17 cellular contexts compared by ENCODE assay signal in genomic region chr10:79262959-79263746, GRCh38.
A peak's percentile ranks its signal among the peaks of the same experiment; 100 is the strongest.
DNase-seq lines count a peak whose midpoint lies in the region; ATAC-seq and TF ChIP-seq lines count a peak whose summit lies in the region.
"Had no signal": no experiment of that assay in that cellular context is flagged by ENCODE, and none has a peak within 500 bp of the region (broad histone marks: within the 10 kb centered on the region; RNA-seq: fewer than 3 reads in every experiment).

No MANE protein-coding gene starts in this region.

- 88 to 89% methylated on average over 18 of the region's 18 CpGs for WGBS in sigmoid colon, 2 donors

- intact Hi-C loops in sigmoid colon (cut with DNase I), result no loop called here

- DNase-seq in endothelial cell (ENCODE audit: low spot score), result no peak
- DNase-seq in sigmoid colon, result no peak
- DNase-seq in NCI-H128 (lab: John Stamatoyannopoulos, UW; ENCODE audit: unreplicated experiment), result no peak
- no peak for DNase-seq in activated CD4-positive, alpha-beta T cell treated with anti-CD3 and anti-CD28 coated beads, Interleukin-2, amount 50 U/mL, for 4 hours
- DNase-seq: activated CD4-positive, alpha-beta T cell treated with anti-CD3 and anti-CD28 coated beads for 1 hour; Calu3; heart right ventricle; naive thymus-derived CD4-positive, alpha-beta T cell; NCI-H1105 treated with DMSO at 0.1 percent for 48 hours; stimulated activated CD4-positive, alpha-beta T cell treated with anti-CD3 and anti-CD28 coated beads, Interleukin-12 subunit alpha, Interleukin-12 subunit beta, amount 100 ng/mL, for 4 hours; stimulated activated CD8-positive, alpha-beta memory T cell treated with anti-CD3 and anti-CD28 coated beads, Interleukin-4, amount 100 ng/mL, for 48 hours; T1000 had no signal

- H3K27ac Mint-ChIP-seq in IgD-negative memory B cell (peak overlapping the region in 2 of 3 donors; percentile 73 to 77), endothelial cell (ENCODE audit: unreplicated experiment) (peak overlapping the region; percentile 30)
- H3K27ac Mint-ChIP-seq: activated naive CD4-positive, alpha-beta T cell treated with anti-CD3 and anti-CD28 coated beads, Interleukin-2, amount 50 U/mL, for 24 hours had no signal

- H3K27ac ChIP-seq in C4-2B, result peak overlapping the region; percentile 72
- peak overlapping the region in 3 of 4 donors; percentile 87 to 96 (median 94) for H3K27ac ChIP-seq in sigmoid colon

- H3K9me3 ChIP-seq in sigmoid colon, result no peaks in the 10 kb centered on the region
- H3K9me3 ChIP-seq: heart right ventricle had no signal

- peaks cover 0 to 100% (median 99%) of the 10 kb centered on the region in 4 donors for H3K4me1 ChIP-seq in sigmoid colon

- H3K4me1 Mint-ChIP-seq in IgD-negative memory B cell (peaks cover 67 to 80% (median 77%) of the 10 kb centered on the region in 3 donors), endothelial cell (ENCODE audit: unreplicated experiment) (peaks cover 48% of the 10 kb centered on the region)
- H3K4me1 Mint-ChIP-seq: activated naive CD4-positive, alpha-beta T cell treated with anti-CD3 and anti-CD28 coated beads, Interleukin-2, amount 50 U/mL, for 24 hours had no signal

- H3K36me3 Mint-ChIP-seq in IgD-negative memory B cell (peaks cover 3% of the 10 kb centered on the region), endothelial cell (ENCODE audit: low read depth, unreplicated experiment) (peaks cover 13% of the 10 kb centered on the region)
- H3K36me3 Mint-ChIP-seq: activated naive CD4-positive, alpha-beta T cell treated with anti-CD3 and anti-CD28 coated beads, Interleukin-2, amount 50 U/mL, for 24 hours had no signal

- TF ChIP-seq CTCF in C4-2B (conservative IDR thresholded peaks at IDR 0.05), result no peak
- TF ChIP-seq CTCF in endothelial cell (IDR thresholded peaks at IDR 0.05; ENCODE audit: unreplicated experiment), result no peak
- no peak for TF ChIP-seq CTCF in sigmoid colon (IDR thresholded peaks at IDR 0.05)

- no peaks in the 10 kb centered on the region for H3K36me3 ChIP-seq in sigmoid colon

- ATAC-seq in GM21526 (IDR thresholded peaks at IDR 0.05; ENCODE audit: low FRiP score, unreplicated experiment), result no peak
- ATAC-seq: heart right ventricle; naive thymus-derived CD4-positive, alpha-beta T cell had no signal

- H3K27me3 ChIP-seq in sigmoid colon, result no peaks in the 10 kb centered on the region
- H3K27me3 ChIP-seq: heart right ventricle had no signal

- no peak for TF ChIP-seq POLR2A in sigmoid colon (IDR thresholded peaks at IDR 0.05)

- no peaks in the 10 kb centered on the region for H3K9me3 Mint-ChIP-seq in IgD-negative memory B cell
- H3K9me3 Mint-ChIP-seq in endothelial cell (ENCODE audit: unreplicated experiment), result no peaks in the 10 kb centered on the region
- H3K9me3 Mint-ChIP-seq: activated naive CD4-positive, alpha-beta T cell treated with anti-CD3 and anti-CD28 coated beads, Interleukin-2, amount 50 U/mL, for 24 hours; naive thymus-derived CD4-positive, alpha-beta T cell had no signal

- H3K4me3 ChIP-seq in sigmoid colon, result no peak overlapping the region
- H3K4me3 ChIP-seq: heart right ventricle, lung had no signal

- H3K27me3 Mint-ChIP-seq in IgD-negative memory B cell (no peaks in the 10 kb centered on the region), endothelial cell (ENCODE audit: unreplicated experiment) (peaks cover 27% of the 10 kb centered on the region)
- H3K27me3 Mint-ChIP-seq: activated naive CD4-positive, alpha-beta T cell treated with anti-CD3 and anti-CD28 coated beads, Interleukin-2, amount 50 U/mL, for 24 hours; naive thymus-derived CD4-positive, alpha-beta T cell had no signal

- peak overlapping the region in 2 of 4 donors; percentile 68 to 82 for H3K4me3 Mint-ChIP-seq in IgD-negative memory B cell
- no peak overlapping the region for H3K4me3 Mint-ChIP-seq in endothelial cell (ENCODE audit: unreplicated experiment)
- H3K4me3 Mint-ChIP-seq: activated naive CD4-positive, alpha-beta T cell treated with anti-CD3 and anti-CD28 coated beads, Interleukin-2, amount 50 U/mL, for 24 hours; naive thymus-derived CD4-positive, alpha-beta T cell had no signal

- TF ChIP-seq EP300 in sigmoid colon (IDR thresholded peaks at IDR 0.05), result no peak
